ENCODE assay signal across 19 cellular contexts in the genomic region with DNA sequence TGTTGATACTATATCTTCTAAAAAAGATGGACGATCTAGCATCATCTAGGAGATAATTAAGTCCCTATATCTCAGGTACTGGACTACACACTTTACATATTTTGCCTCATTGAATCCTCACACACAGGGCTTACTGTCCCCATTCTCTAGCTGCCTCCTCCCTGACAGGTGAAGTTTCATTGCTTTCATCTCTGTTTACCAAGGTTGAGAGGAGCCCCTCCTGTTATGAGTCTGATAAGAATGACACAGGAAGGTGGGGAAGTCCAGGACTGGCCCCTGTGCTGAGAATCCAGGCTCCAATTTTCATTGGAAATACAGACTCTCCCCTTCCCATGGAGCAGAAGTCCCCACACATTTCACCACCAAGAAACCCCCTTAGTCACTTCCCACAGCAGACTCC.
DNase-seq lines count a peak whose midpoint lies in the region; ATAC-seq, FAIRE-seq and TF ChIP-seq lines count a peak whose summit lies in the region.
"Had no signal": no experiment of that assay in that cellular context is flagged by ENCODE, and none has a peak within 500 bp of the region (broad histone marks: within the 10 kb centered on the region; RNA-seq: fewer than 3 reads in every experiment).

No MANE protein-coding gene starts in this region.

- no peaks in the 10 kb centered on the region for H4K20me1 ChIP-seq in HepG2 (ENCODE audit: insufficient read depth, low read length)

- TF ChIP-seq EP300 in HepG2 (IDR thresholded peaks at IDR 0.05; ENCODE audit: low read depth in 2 of 2, low read length in 2 of 2) (peak in 1 of 2 experiments; percentile 97; a peak in 2 of 4 replicates), HepG2 (CRISPR knock-in tag; IDR thresholded peaks at IDR 0.05; ENCODE audit: borderline replicate concordance) (peak; percentile 96; the same call in 1 of the 2 replicates)

- H3K9ac ChIP-seq in HepG2 (ENCODE audit: insufficient read depth, low read depth, low read length): peak overlapping the region; percentile 85
- H3K9ac ChIP-seq: SK-N-SH had no signal

- POLR2A ChIA-PET in HepG2 (lab: Yijun Ruan, JAX): interaction anchor here (0.7 to 1.0 kb wide), 4 partner anchors 11 to 493 kb away, joined by 3 to 5 read pairs (median 3); partner anchors contain the start of gene LSG1

- peak overlapping the region in 1 of 3 experiments; percentile 51; a peak in 1 of 6 replicates for H3K4me3 ChIP-seq in HepG2 (replicated peaks in 1 of 3; ENCODE audit: insufficient read depth in 1 of 3, low read depth in 2 of 3, low read length in 3 of 3)
- no peak overlapping the region for H3K4me3 ChIP-seq in right lobe of liver
- H3K4me3 ChIP-seq in BE2C (ENCODE audit: low read depth, low read length): no peak overlapping the region
- H3K4me3 ChIP-seq: Peyer's patch had no signal

- peak overlapping the region; percentile 77 for H3K4me2 ChIP-seq in HepG2 (ENCODE audit: low read depth, low read length)
- H3K4me2 ChIP-seq: SK-N-SH had no signal

- ATAC-seq in HepG2 (peak; percentile 53), right lobe of liver (no peak)
- no peak for ATAC-seq in stimulated activated memory B cell treated with anti-CD40 and anti-IgM and Interleukin-4, amounts not matched to agents 10 μg/mL and 1 μg/mL and 100 μg/mL, for 72 hours

- intact Hi-C loops in HepG2 (cut with micrococcal nuclease; ENCODE audit: unreplicated experiment): loop anchor here (1.0 to 5.0 kb wide), 4 partner anchors 13 to 483 kb away; no protein-coding TSS in a partner anchor
- intact Hi-C loops in right lobe of liver (cut with DNase I): no loop called here
- intact Hi-C loops in activated T-helper 1 cell treated with anti-CD3 and anti-CD28 coated beads, Interleukin-12 subunit alpha, Interleukin-12 subunit beta, Interleukin-2, Interleukin-4 antibody, amounts not matched to agents 30 ng/mL and 10 ng/mL and 1 ng/mL, durations not matched to agents 14 hours and 24 hours and 36 hours (cut with micrococcal nuclease): no loop called here

- H3K4me1 Mint-ChIP-seq in activated T-helper 1 cell treated with anti-CD3 and anti-CD28 coated beads, Interleukin-12 subunit alpha, Interleukin-12 subunit beta, Interleukin-2, Interleukin-4 antibody, amounts not matched to agents 30 ng/mL and 10 ng/mL and 1 ng/mL, durations not matched to agents 14 hours and 24 hours and 36 hours (ENCODE audit: low read depth): peaks cover 38% of the 10 kb centered on the region
- H3K4me1 Mint-ChIP-seq in stimulated activated memory B cell treated with anti-CD40 and anti-IgM and Interleukin-4, amounts not matched to agents 10 μg/mL and 1 μg/mL and 100 μg/mL, for 72 hours: peaks cover 34% of the 10 kb centered on the region

- TF ChIP-seq RAD21 in HepG2 (CRISPR knock-in tag; IDR thresholded peaks at IDR 0.05): no peak

- DNase-seq in NCI-H146 (lab: John Stamatoyannopoulos, UW) (peak; percentile 38), NCI-H146 treated with DMSO at 0.1 percent for 48 hours (lab: John Stamatoyannopoulos, UW; ENCODE audit: unreplicated experiment) (no peak), HepG2 (ENCODE audit: low spot score) (peak; percentile 97), right lobe of liver (no peak), AG08396 (ENCODE audit: low spot score) (no peak), BE2C (no peak)
- no peak for DNase-seq in activated T-helper 1 cell treated with anti-CD3 and anti-CD28 coated beads, Interleukin-12 subunit alpha, Interleukin-12 subunit beta, Interleukin-2, Interleukin-4 antibody, amounts not matched to agents 30 ng/mL and 10 ng/mL and 1 ng/mL, durations not matched to agents 14 hours and 24 hours and 36 hours (ENCODE audit: low spot score)
- DNase-seq: COR-L47, GF-D8, NCI-H1436, NCI-H2107, NCI-H226, NCI-H774, Peyer's patch, Right ventricle myocardium superior, SK-N-SH had no signal

- H3K4me1 ChIP-seq in HepG2 (ENCODE audit: insufficient read depth, low read length): peaks cover 86% of the 10 kb centered on the region
- H3K4me1 ChIP-seq in right lobe of liver: peaks cover 0 to 2% (median 0%) of the 10 kb centered on the region in 4 donors
- H3K4me1 ChIP-seq in BE2C: peaks cover 4% of the 10 kb centered on the region

- WGBS in HepG2 (ENCODE audit: low lambda C conversion rate): 13% methylated on average over 1 of the region's 1 CpG
- WGBS in right lobe of liver (ENCODE audit: insufficient coverage, low coverage, low lambda C conversion rate, missing lambda C conversion rate): 78% methylated on average over 1 of the region's 1 CpG

- H3K9me3 ChIP-seq in HepG2 (ENCODE audit: low read length): no peaks in the 10 kb centered on the region
- no peaks in the 10 kb centered on the region for H3K9me3 ChIP-seq in right lobe of liver
- no peaks in the 10 kb centered on the region for H3K9me3 ChIP-seq in BE2C
- H3K9me3 ChIP-seq: Peyer's patch, SK-N-SH had no signal

- TF ChIP-seq CTCF in HepG2 (CRISPR knock-in tag; IDR thresholded peaks at IDR 0.05): 0 out of 2 replicates have a peak, but pooled peaks have one; percentile 17
- TF ChIP-seq CTCF in right lobe of liver (IDR thresholded peaks at IDR 0.05): no peak
- no peak for TF ChIP-seq CTCF in BE2C (IDR thresholded peaks at IDR 0.05; ENCODE audit: low read depth, low read length)

- FAIRE-seq in HepG2 (lab: Jason Lieb, UNC): peak; percentile 89
- FAIRE-seq: H54 had no signal

- H3K79me2 ChIP-seq in HepG2 (ENCODE audit: insufficient read depth, low read length): peaks cover 3% of the 10 kb centered on the region

- BruUV-seq in HepG2 (replicated peaks; lab: Mats Ljungman, UMichigan): no TSS peak

- CTCF ChIA-PET in HepG2 (lab: Yijun Ruan, JAX; ENCODE audit: low intra/inter-chr PET ratio, low total read pairs): no interaction called here

- H3K4me3 Mint-ChIP-seq in activated T-helper 1 cell treated with anti-CD3 and anti-CD28 coated beads, Interleukin-12 subunit alpha, Interleukin-12 subunit beta, Interleukin-2, Interleukin-4 antibody, amounts not matched to agents 30 ng/mL and 10 ng/mL and 1 ng/mL, durations not matched to agents 14 hours and 24 hours and 36 hours: no peak overlapping the region
- no peak overlapping the region for H3K4me3 Mint-ChIP-seq in stimulated activated memory B cell treated with anti-CD40 and anti-IgM and Interleukin-4, amounts not matched to agents 10 μg/mL and 1 μg/mL and 100 μg/mL, for 72 hours

- no peaks in the 10 kb centered on the region for H3K27me3 Mint-ChIP-seq in activated T-helper 1 cell treated with anti-CD3 and anti-CD28 coated beads, Interleukin-12 subunit alpha, Interleukin-12 subunit beta, Interleukin-2, Interleukin-4 antibody, amounts not matched to agents 30 ng/mL and 10 ng/mL and 1 ng/mL, durations not matched to agents 14 hours and 24 hours and 36 hours (ENCODE audit: insufficient read depth)
- H3K27me3 Mint-ChIP-seq in stimulated activated memory B cell treated with anti-CD40 and anti-IgM and Interleukin-4, amounts not matched to agents 10 μg/mL and 1 μg/mL and 100 μg/mL, for 72 hours: no peaks in the 10 kb centered on the region

- H3K27ac ChIP-seq in HepG2 (ENCODE audit: extremely low read length, insufficient read depth, low read length): peak overlapping the region; percentile 100
- no peak overlapping the region for H3K27ac ChIP-seq in right lobe of liver
- H3K27ac ChIP-seq: C4-2B, Peyer's patch had no signal

- peak overlapping the region; percentile 69 for H3K27ac Mint-ChIP-seq in activated T-helper 1 cell treated with anti-CD3 and anti-CD28 coated beads, Interleukin-12 subunit alpha, Interleukin-12 subunit beta, Interleukin-2, Interleukin-4 antibody, amounts not matched to agents 30 ng/mL and 10 ng/mL and 1 ng/mL, durations not matched to agents 14 hours and 24 hours and 36 hours
- peak overlapping the region; percentile 25 for H3K27ac Mint-ChIP-seq in stimulated activated memory B cell treated with anti-CD40 and anti-IgM and Interleukin-4, amounts not matched to agents 10 μg/mL and 1 μg/mL and 100 μg/mL, for 72 hours

- no peaks in the 10 kb centered on the region for H3K9me3 Mint-ChIP-seq in activated T-helper 1 cell treated with anti-CD3 and anti-CD28 coated beads, Interleukin-12 subunit alpha, Interleukin-12 subunit beta, Interleukin-2, Interleukin-4 antibody, amounts not matched to agents 30 ng/mL and 10 ng/mL and 1 ng/mL, durations not matched to agents 14 hours and 24 hours and 36 hours
- no peaks in the 10 kb centered on the region for H3K9me3 Mint-ChIP-seq in stimulated activated memory B cell treated with anti-CD40 and anti-IgM and Interleukin-4, amounts not matched to agents 10 μg/mL and 1 μg/mL and 100 μg/mL, for 72 hours

- in situ Hi-C loops in HepG2 (cut with HindIII; ENCODE audit: extremely low pct_ligation_motif_present, low pct_unique_long_range_greater_than_20kb): no loop called here

- H2AFZ ChIP-seq in HepG2 (ENCODE audit: low read length): no peak overlapping the region

- H3K36me3 Mint-ChIP-seq in activated T-helper 1 cell treated with anti-CD3 and anti-CD28 coated beads, Interleukin-12 subunit alpha, Interleukin-12 subunit beta, Interleukin-2, Interleukin-4 antibody, amounts not matched to agents 30 ng/mL and 10 ng/mL and 1 ng/mL, durations not matched to agents 14 hours and 24 hours and 36 hours (ENCODE audit: low read depth): no peaks in the 10 kb centered on the region
- peaks cover 8% of the 10 kb centered on the region for H3K36me3 Mint-ChIP-seq in stimulated activated memory B cell treated with anti-CD40 and anti-IgM and Interleukin-4, amounts not matched to agents 10 μg/mL and 1 μg/mL and 100 μg/mL, for 72 hours

- H3K36me3 ChIP-seq in HepG2 (replicated peaks in 1 of 2; ENCODE audit: control insufficient read depth in 1 of 2, insufficient read depth in 2 of 2, low read length in 2 of 2) (no peaks in the 10 kb centered on the region), right lobe of liver (no peaks in the 10 kb centered on the region), BE2C (no peaks in the 10 kb centered on the region)
- H3K36me3 ChIP-seq: Peyer's patch had no signal

- no peaks in the 10 kb centered on the region for H3K27me3 ChIP-seq in HepG2 (ENCODE audit: control insufficient read depth in 1 of 2, insufficient read depth in 2 of 2, low read length in 2 of 2)
- H3K27me3 ChIP-seq in right lobe of liver: no peaks in the 10 kb centered on the region
- H3K27me3 ChIP-seq in BE2C: no peaks in the 10 kb centered on the region
- H3K27me3 ChIP-seq: Peyer's patch had no signal

- TF ChIP-seq POLR2A in HepG2 (IDR thresholded peaks at IDR 0.05; ENCODE audit: insufficient read depth in 1 of 2, low read depth in 2 of 2, low read length in 2 of 2) (peak; percentile 10 to 41; a peak in 1 of 4 replicates), right lobe of liver (IDR thresholded peaks at IDR 0.05) (no peak)

TF ChIP-seq in HepG2, 621 proteins besides CTCF, POLR2A, EP300 and RAD21 (continues in another document):
- no peak for TF ChIP-seq ZSCAN31 (CRISPR knock-in tag; IDR thresholded peaks at IDR 0.05; ENCODE audit: low read depth)
- no peak for TF ChIP-seq GABPA (IDR thresholded peaks at IDR 0.05; ENCODE audit: low read depth, low read length)
- no peak for TF ChIP-seq GABPA (CRISPR knock-in tag; IDR thresholded peaks at IDR 0.05; ENCODE audit: low read depth)
- TF ChIP-seq KDM4B (CRISPR knock-in tag; IDR thresholded peaks at IDR 0.05): no peak
- TF ChIP-seq ZNF224 (CRISPR knock-in tag; IDR thresholded peaks at IDR 0.05): no peak

Comparison
In these comparisons a context has a peak if more than half of its experiments do, and no peak if none do; other contexts are left out.
1. DNase-seq: peak in NCI-H146 (single experiment) and HepG2 (single experiment); none in NCI-H146 treated with DMSO at 0.1 percent for 48 hours (single experiment), right lobe of liver (0 of 3), activated T-helper 1 cell treated with anti-CD3 and anti-CD28 coated beads, Interleukin-12 subunit alpha, Interleukin-12 subunit beta, Interleukin-2, Interleukin-4 antibody, amounts not matched to agents 30 ng/mL and 10 ng/mL and 1 ng/mL, durations not matched to agents 14 hours and 24 hours and 36 hours (single experiment), AG08396 (single experiment) and BE2C (single experiment).